ENCODE assay signal across 8 cellular contexts in genomic region chr9:127899200-127899943, GRCh38. TPM values are rescaled to one million over a fixed set of nuclear protein-coding genes. Genes with fewer than 3 reads are reported as not detected.
DNase-seq lines count a peak whose midpoint lies in the region; ATAC-seq and TF ChIP-seq lines count a peak whose summit lies in the region.

TSS of gene ST6GALNAC6 (minus strand) at chr9:127899603. CDS start at chr9:127897981, 1,622 bp downstream.

- no peaks in the 10 kb centered on the region for H3K9me2 ChIP-seq in SK-N-SH

- peak within 1 kb of the TSS; percentile 98 for H3K4me2 ChIP-seq in SK-N-SH

- H4K20me1 ChIP-seq in SK-N-SH (ENCODE audit: insufficient read depth), result no peaks in the 10 kb centered on the region

- no peaks in the 10 kb centered on the region for H3K27me3 ChIP-seq in CD4-positive, CD25-positive, alpha-beta regulatory T cell (ENCODE audit: control insufficient read depth, insufficient read depth, low read length)
- H3K27me3 ChIP-seq in SK-N-SH (ENCODE audit: insufficient read depth), result no peaks in the 10 kb centered on the region

- no peak for TF ChIP-seq CTCF in SK-N-SH (IDR thresholded peaks at IDR 0.05)
- no peak for TF ChIP-seq CTCF in omental fat pad (IDR thresholded peaks at IDR 0.05)
- no peak for TF ChIP-seq CTCF in type B pancreatic cell (conservative IDR thresholded peaks at IDR 0.05)

- no peak for TF ChIP-seq EP300 in SK-N-SH (IDR thresholded peaks at IDR 0.05; ENCODE audit: borderline replicate concordance in 1 of 2, low read depth in 1 of 2, low read length in 1 of 2)

- H3K36me3 Mint-ChIP-seq in CD4-positive, CD25-positive, alpha-beta regulatory T cell, result peaks cover 22% of the 10 kb centered on the region
- H3K36me3 Mint-ChIP-seq in activated naive CD8-positive, alpha-beta T cell treated with anti-CD3 and anti-CD28 coated beads, Interleukin-2, amount 50 U/mL, for 24 hours (ENCODE audit: low read depth), result peaks cover 32% of the 10 kb centered on the region
- H3K36me3 Mint-ChIP-seq in type B pancreatic cell, result peaks cover 13% of the 10 kb centered on the region

- H3K4me3 Mint-ChIP-seq in CD4-positive, CD25-positive, alpha-beta regulatory T cell, result peak within 1 kb of the TSS; percentile 89 to 93 (median 92)
- peak within 1 kb of the TSS; percentile 85 for H3K4me3 Mint-ChIP-seq in activated naive CD8-positive, alpha-beta T cell treated with anti-CD3 and anti-CD28 coated beads, Interleukin-2, amount 50 U/mL, for 24 hours
- H3K4me3 Mint-ChIP-seq in type B pancreatic cell, result peak within 1 kb of the TSS; percentile 92

- peaks cover 6 to 15% of the 10 kb centered on the region in 2 experiments for H3K9me3 ChIP-seq in CD4-positive, CD25-positive, alpha-beta regulatory T cell (ENCODE audit: control insufficient read depth in 2 of 2, low read length in 2 of 2)
- H3K9me3 ChIP-seq in SK-N-SH, result no peaks in the 10 kb centered on the region

- peaks cover 7% of the 10 kb centered on the region for H3F3A ChIP-seq in SK-N-SH (replicated peaks; ENCODE audit: insufficient read depth)

- peak within 1 kb of the TSS; percentile 89 for H3K9ac ChIP-seq in SK-N-SH

- H3K36me3 ChIP-seq in CD4-positive, CD25-positive, alpha-beta regulatory T cell (ENCODE audit: control insufficient read depth, insufficient read depth, low read length), result peaks cover 19% of the 10 kb centered on the region
- peaks cover 19 to 25% of the 10 kb centered on the region in 2 experiments for H3K36me3 ChIP-seq in SK-N-SH (replicated peaks in 1 of 2; ENCODE audit: control insufficient read depth in 1 of 2, insufficient read depth in 2 of 2, low read length in 1 of 2)

- peaks cover 26% of the 10 kb centered on the region for H3K79me2 ChIP-seq in SK-N-SH (ENCODE audit: insufficient read depth)

- H3K4me3 ChIP-seq in CD4-positive, CD25-positive, alpha-beta regulatory T cell (ENCODE audit: low read depth, low read length), result peak within 1 kb of the TSS; percentile 75
- H3K4me3 ChIP-seq in SK-N-SH (ENCODE audit: low read depth in 2 of 2, low read length in 1 of 2), result peak within 1 kb of the TSS; percentile 88

- peaks cover 56% of the 10 kb centered on the region for H3K4me1 ChIP-seq in CD4-positive, CD25-positive, alpha-beta regulatory T cell (ENCODE audit: control insufficient read depth, insufficient read depth, low read length, poor library complexity, severe bottlenecking)
- peaks cover 9 to 29% of the 10 kb centered on the region in 2 experiments; a peak in 2 of 4 replicates for H3K4me1 ChIP-seq in SK-N-SH (ENCODE audit: control insufficient read depth in 1 of 2, insufficient read depth in 2 of 2, low read depth in 1 of 2, low read length in 1 of 2)

- H3K4me1 Mint-ChIP-seq in CD4-positive, CD25-positive, alpha-beta regulatory T cell, result peaks cover 0 to 58% (median 18%) of the 10 kb centered on the region in 4 donors
- peaks cover 44% of the 10 kb centered on the region for H3K4me1 Mint-ChIP-seq in activated naive CD8-positive, alpha-beta T cell treated with anti-CD3 and anti-CD28 coated beads, Interleukin-2, amount 50 U/mL, for 24 hours
- peaks cover 22% of the 10 kb centered on the region for H3K4me1 Mint-ChIP-seq in type B pancreatic cell (ENCODE audit: unreplicated experiment)

- peak within 1 kb of the TSS; percentile 98 for H2AFZ ChIP-seq in SK-N-SH (ENCODE audit: low read depth)

- CTCF ChIA-PET in SK-N-SH (lab: Yijun Ruan, JAX), result interaction anchor here (1.2 to 2.0 kb wide), 4 partner anchors 10 to 164 kb away, joined by 3 to 11 read pairs (median 5); partner anchors contain the start of gene TOR2A

- peaks cover 0 to 9% (median 0%) of the 10 kb centered on the region in 7 donors for H3K9me3 Mint-ChIP-seq in CD4-positive, CD25-positive, alpha-beta regulatory T cell
- no peaks in the 10 kb centered on the region for H3K9me3 Mint-ChIP-seq in activated naive CD8-positive, alpha-beta T cell treated with anti-CD3 and anti-CD28 coated beads, Interleukin-2, amount 50 U/mL, for 24 hours
- no peaks in the 10 kb centered on the region for H3K9me3 Mint-ChIP-seq in type B pancreatic cell

- peak; percentile 59 to 71 (median 70) for DNase-seq in CD4-positive, CD25-positive, alpha-beta regulatory T cell
- DNase-seq in HT1080 (ENCODE audit: low read depth) (no peak), SK-N-SH (peak; percentile 98), head of caudate nucleus (peak in 39 of 42 donors; percentile 58 to 89 (median 79)), omental fat pad (ENCODE audit: low spot score) (no peak), type B pancreatic cell (ENCODE audit: extremely low spot score, unreplicated experiment) (no peak)
- DNase-seq in activated naive CD8-positive, alpha-beta T cell treated with anti-CD3 and anti-CD28 coated beads, Interleukin-2, amount 50 U/mL, for 24 hours, result peak; percentile 84

- no peak for TF ChIP-seq RAD21 in SK-N-SH (IDR thresholded peaks at IDR 0.05; ENCODE audit: low read length)

- peak within 1 kb of the TSS; percentile 63 for H3K27ac ChIP-seq in CD4-positive, CD25-positive, alpha-beta regulatory T cell (ENCODE audit: insufficient read depth, low read length, poor library complexity, severe bottlenecking)
- H3K27ac ChIP-seq in SK-N-SH (ENCODE audit: low read depth in 2 of 2, low read length in 1 of 2), result peak within 1 kb of the TSS; percentile 73 to 76

- intact Hi-C loops in head of caudate nucleus (cut with DNase I), result no loop called here

- peak within 1 kb of the TSS; percentile 83 to 89 (median 85) for H3K27ac Mint-ChIP-seq in CD4-positive, CD25-positive, alpha-beta regulatory T cell
- peak within 1 kb of the TSS; percentile 85 for H3K27ac Mint-ChIP-seq in activated naive CD8-positive, alpha-beta T cell treated with anti-CD3 and anti-CD28 coated beads, Interleukin-2, amount 50 U/mL, for 24 hours
- peak within 1 kb of the TSS; percentile 39 for H3K27ac Mint-ChIP-seq in type B pancreatic cell

- POLR2A ChIA-PET in SK-N-SH (lab: Yijun Ruan, JAX), result interaction anchor here (0.7 to 1.3 kb wide), 2 partner anchors 15 to 17 kb away, joined by 3 to 7 read pairs; partner anchors contain the start of gene ST6GALNAC4

- peak; percentile 82 to 86 for ATAC-seq in CD4-positive, CD25-positive, alpha-beta regulatory T cell (ENCODE audit: low read depth in 2 of 2)
- ATAC-seq in GM19324 (IDR thresholded peaks at IDR 0.05; ENCODE audit: low FRiP score, unreplicated experiment), result peak; percentile 52
- ATAC-seq in activated naive CD8-positive, alpha-beta T cell treated with anti-CD3 and anti-CD28 coated beads, Interleukin-2, amount 50 U/mL, for 24 hours, result peak; percentile 66
- peak; percentile 71 for ATAC-seq in omental fat pad (ENCODE audit: low FRiP score)

- no peaks in the 10 kb centered on the region for H3K27me3 Mint-ChIP-seq in CD4-positive, CD25-positive, alpha-beta regulatory T cell
- no peaks in the 10 kb centered on the region for H3K27me3 Mint-ChIP-seq in activated naive CD8-positive, alpha-beta T cell treated with anti-CD3 and anti-CD28 coated beads, Interleukin-2, amount 50 U/mL, for 24 hours
- H3K27me3 Mint-ChIP-seq in type B pancreatic cell, result no peaks in the 10 kb centered on the region

- WGBS in SK-N-SH (ENCODE audit: low lambda C conversion rate), result 6% methylated on average over 7 of the region's 80 CpGs

TF ChIP-seq in SK-N-SH, 30 proteins besides CTCF, POLR2A, EP300 and RAD21:
- no peak for TF ChIP-seq TEAD4 (IDR thresholded peaks at IDR 0.05; ENCODE audit: borderline replicate concordance, insufficient read depth)
- TF ChIP-seq MXI1 (IDR thresholded peaks at IDR 0.05; ENCODE audit: low read depth, low read length), result peak; percentile 61; the same call in 1 of the 2 replicates
- TF ChIP-seq CHD2 (IDR thresholded peaks at IDR 0.05; ENCODE audit: low read length, partially characterized antibody), result no peak
- TF ChIP-seq GABPA (IDR thresholded peaks at IDR 0.05; ENCODE audit: low read depth), result peak; percentile 39; the same call in 1 of the 2 replicates
- no peak for TF ChIP-seq YY1 (IDR thresholded peaks at IDR 0.05; ENCODE audit: low read depth)
- TF ChIP-seq TAF1 (IDR thresholded peaks at IDR 0.05; ENCODE audit: borderline replicate concordance, low read depth, low read length), result peak; percentile 31; the same call in 1 of the 2 replicates
- no peak for TF ChIP-seq PBX3 (IDR thresholded peaks at IDR 0.05)

RNA-seq across cellular contexts. Expression of gene ST6GALNAC6, which starts in this region (rescaled TPM):
- 136 TPM for total RNA-seq in CD4-positive, CD25-positive, alpha-beta regulatory T cell
- 10 to 100 TPM; 43.7 to 50.5 (median 47.9) TPM for polyA plus RNA-seq in CD4-positive, CD25-positive, alpha-beta regulatory T cell
- 37.4 and 38.9 TPM in 2 replicates for total RNA-seq in HT1080 (2014; rRNA removed; shearing (Covaris generic))
- polyA plus RNA-seq in HT1080 (2015; cell fraction: cytosol; rRNA removed), result 17.6 and 18.5 TPM in 2 replicates
- 25.6 and 27.9 TPM in 2 replicates for polyA plus RNA-seq in HT1080 (2015; cell fraction: nucleus; rRNA removed)
- 34.8 and 47.5 TPM in 2 replicates for polyA plus RNA-seq in SK-N-SH (2012; rRNA removed)
- polyA plus RNA-seq in SK-N-SH (2012; cell fraction: cytosol; rRNA removed), result 15.2 and 27.6 TPM in 2 replicates
- 38.6 and 69.7 TPM in 2 replicates for polyA plus RNA-seq in SK-N-SH (2012; cell fraction: nucleus; rRNA removed)
- 100 to 1,000 TPM; 138 to 213 (median 155) TPM for total RNA-seq in omental fat pad
- total RNA-seq in type B pancreatic cell (ENCODE audit: low replicate concordance), result 19.8 and 32.6 TPM in 2 replicates

Comparison
In these comparisons a context has a peak if more than half of its experiments do, and no peak if none do; other contexts are left out.
1. DNase-seq: peak in CD4-positive, CD25-positive, alpha-beta regulatory T cell (3 of 3), SK-N-SH (single experiment), activated naive CD8-positive, alpha-beta T cell treated with anti-CD3 and anti-CD28 coated beads, Interleukin-2, amount 50 U/mL, for 24 hours (single experiment) and head of caudate nucleus (39 of 42); none in HT1080 (single experiment), omental fat pad (single experiment) and type B pancreatic cell (single experiment).
2. Peak in every context shown above with its lines, with median percentiles within 50 percentile points of each other: ATAC-seq, H3K27ac Mint-ChIP-seq and H3K4me3 Mint-ChIP-seq.